ENCODE assay signal across 8 cellular contexts in genomic region chr15:63402498-63403253, GRCh38. TPM values are rescaled to one million over a fixed set of nuclear protein-coding genes. Genes with fewer than 3 reads are reported as not detected.
A peak's percentile ranks its signal among the peaks of the same experiment; 100 is the strongest.
DNase-seq lines count a peak whose midpoint lies in the region; ATAC-seq, FAIRE-seq and TF ChIP-seq lines count a peak whose summit lies in the region.

No MANE protein-coding gene starts in this region.

- ATAC-seq in HCT116: peak; percentile 86
- peak in 1 of 2 donors; percentile 35 for ATAC-seq in naive B cell (ENCODE audit: low read depth in 2 of 2)
- no peak for ATAC-seq in GM19035 (IDR thresholded peaks at IDR 0.05; ENCODE audit: unreplicated experiment)

- 0 out of 2 replicates have a peak, but pooled peaks cover 4% of the 10 kb centered on the region for H3K9me2 ChIP-seq in HCT116 (ENCODE audit: insufficient read depth)

- TF ChIP-seq POLR2A in HCT116 (IDR thresholded peaks at IDR 0.05; ENCODE audit: borderline replicate concordance, extremely low read depth, insufficient read depth, insufficient read length): no peak

- no peaks in the 10 kb centered on the region for H4K20me1 ChIP-seq in HCT116 (ENCODE audit: insufficient read depth)

- H3K27me3 Mint-ChIP-seq in naive B cell: peaks cover 5 to 11% (median 7%) of the 10 kb centered on the region in 3 donors

- H2AFZ ChIP-seq in HCT116 (ENCODE audit: low read depth, low read length, poor library complexity, severe bottlenecking): peak overlapping the region; percentile 60

- H3K9ac ChIP-seq in HCT116 (ENCODE audit: low read length): no peak overlapping the region

- peak; percentile 84 for TF ChIP-seq RAD21 in HCT116 (IDR thresholded peaks at IDR 0.05; ENCODE audit: low read depth)

- TF ChIP-seq CTCF in HCT116 (IDR thresholded peaks at IDR 0.05 in 2 of 3, conservative IDR thresholded peaks at IDR 0.05 in 1 of 3; ENCODE audit: borderline replicate concordance in 1 of 3, insufficient read depth in 1 of 3, low read depth in 2 of 3, low read length in 2 of 3): peak; percentile 50 to 76 (median 75)

- POLR2A ChIA-PET in HCT116 (lab: Charles Lee): no interaction called here

- CTCF ChIA-PET in HCT116 (lab: Charles Lee): interaction anchor here (0.7 to 1.5 kb wide), 12 partner anchors 21 to 660 kb away, joined by 3 to 26 read pairs (median 4); no protein-coding TSS in a partner anchor

- RAD21 ChIA-PET in HCT116 (lab: Charles Lee; ENCODE audit: low non-redundant PET in 1 of 2, low total read pairs in 2 of 2, uncharacterized antibody in 2 of 2, unreplicated experiment in 2 of 2): interaction anchor here (0.5 to 0.6 kb wide), 2 partner anchors 205 to 245 kb away, joined by 3 read pairs; partner anchors contain the start of gene RPS27L (in 1 of the 2)

- no peak overlapping the region for H3K4me3 ChIP-seq in HCT116 (replicated peaks in 1 of 2; ENCODE audit: low read depth in 1 of 2, low read length in 2 of 2)

- no peak overlapping the region for H3K4me2 ChIP-seq in HCT116 (ENCODE audit: low read length)

- H3K4me1 Mint-ChIP-seq in naive B cell: peaks cover 5 to 10% (median 9%) of the 10 kb centered on the region in 3 donors

- no TSS peak for BruUV-seq in HCT116 (replicated peaks; lab: Mats Ljungman, UMichigan)

- H3K79me2 ChIP-seq in HCT116 (ENCODE audit: insufficient read depth, low read length): no peaks in the 10 kb centered on the region

- H3K27me3 ChIP-seq in HCT116 (ENCODE audit: insufficient read depth, low read length): no peaks in the 10 kb centered on the region

- no peaks in the 10 kb centered on the region for H3K36me3 Mint-ChIP-seq in naive B cell

- no peaks in the 10 kb centered on the region for H3K9me3 Mint-ChIP-seq in naive B cell

- H3K27ac ChIP-seq in HCT116 (ENCODE audit: low read depth, low read length): no peak overlapping the region

- no peaks in the 10 kb centered on the region for H3K36me3 ChIP-seq in HCT116 (ENCODE audit: control insufficient read depth in 1 of 2, insufficient read depth in 2 of 2, low read length in 2 of 2)

- peak; percentile 59 for DNase-seq in CD1c-positive myeloid dendritic cell (ENCODE audit: extremely low spot score)
- no peak for DNase-seq in HCT116 (ENCODE audit: low read depth, low spot score)
- DNase-seq in RCC 7860 (ENCODE audit: low spot score): peak; percentile 43
- DNase-seq in epidermal melanocyte (ENCODE audit: insufficient read length, low spot score): peak; percentile 39
- DNase-seq in naive B cell: peak; percentile 14
- no peak for DNase-seq in OCI-M2 (lab: John Stamatoyannopoulos, UW; ENCODE audit: unreplicated experiment)
- no peak for DNase-seq in UCSD-AML1 (lab: John Stamatoyannopoulos, UW; ENCODE audit: unreplicated experiment)

- no peak overlapping the region for H3K27ac Mint-ChIP-seq in naive B cell

- intact Hi-C loops in HCT116 (cut with micrococcal nuclease): loop anchor here (1.0 to 5.0 kb wide), 5 partner anchors 114 to 620 kb away; no protein-coding TSS in a partner anchor

- H3K4me1 ChIP-seq in HCT116 (ENCODE audit: control insufficient read depth in 1 of 2, insufficient read depth in 2 of 2, low read length in 2 of 2): peaks cover 5 to 9% of the 10 kb centered on the region in 2 experiments; a peak in 2 of 4 replicates

- H3K9me3 ChIP-seq in HCT116 (ENCODE audit: control insufficient read depth in 1 of 2, insufficient read depth in 1 of 2, low read depth in 1 of 2, low read length in 2 of 2): no peaks in the 10 kb centered on the region

- H3K4me3 Mint-ChIP-seq in naive B cell: no peak overlapping the region

- FAIRE-seq in RCC 7860 (lab: Jason Lieb, UNC): peak; percentile 43

TF ChIP-seq in HCT116, 20 proteins besides CTCF, POLR2A, EP300 and RAD21:
- TF ChIP-seq MAX (IDR thresholded peaks at IDR 0.05) (no peak), CEBPB (IDR thresholded peaks at IDR 0.05; ENCODE audit: low read depth) (no peak), ZNF274 (IDR thresholded peaks at IDR 0.05; ENCODE audit: low read depth, low read length) (no peak), ZFX (IDR thresholded peaks at IDR 0.05) (no peak), ZBTB33 (IDR thresholded peaks at IDR 0.05; ENCODE audit: extremely low read depth, insufficient replicate concordance, low read length) (no peak), EZH2 (IDR thresholded peaks at IDR 0.05) (no peak)
TF ChIP-seq in HCT116: peak in this region for 0.

RNA-seq across cellular contexts. Expression of gene CA12, which starts 21.0 kb away (rescaled TPM):
- 1.8 TPM for total RNA-seq in HCT116 (2021; ENCODE audit: unreplicated experiment)
- 2.0 TPM in 2 replicates for polyA plus RNA-seq in HCT116 (2012)
- not detected for polyA plus RNA-seq in naive B cell (ENCODE audit: low read depth in 6 of 6)

Comparison
In these comparisons a context has a peak if more than half of its experiments do, and no peak if none do; other contexts are left out.
1. DNase-seq: peak in CD1c-positive myeloid dendritic cell (single experiment), RCC 7860 (single experiment), epidermal melanocyte (single experiment) and naive B cell (single experiment); none in HCT116 (single experiment), OCI-M2 (single experiment) and UCSD-AML1 (single experiment).